1 cellular context compared by ENCODE assay signal in genomic region chr12:949337-950099, GRCh38.
TF ChIP-seq lines count a peak whose summit lies in the region.

TSS of gene RAD52 (minus strand) at chr12:949694. CDS start at chr12:933058, 16,636 bp downstream.

TF ChIP-seq in K562, 482 proteins besides CTCF, POLR2A, EP300 and RAD21 (continued from another document and continues in another):
- TF ChIP-seq SAFB (IDR thresholded peaks at IDR 0.05; ENCODE audit: borderline replicate concordance, low read depth, low read length): peak; percentile 82; the same call in 1 of the 2 replicates
- peak; percentile 98 for TF ChIP-seq RB1 (IDR thresholded peaks at IDR 0.05; ENCODE audit: low read depth)
- no peak for TF ChIP-seq MTA2 (IDR thresholded peaks at IDR 0.05; ENCODE audit: low read depth)
- peak in 1 of 2 experiments; percentile 78 for TF ChIP-seq E2F6 (IDR thresholded peaks at IDR 0.05; ENCODE audit: borderline replicate concordance in 1 of 2, extremely low read depth in 1 of 2, insufficient read depth in 1 of 2, insufficient read length in 1 of 2, low read depth in 1 of 2, low read length in 1 of 2, poor library complexity in 1 of 2, severe bottlenecking in 1 of 2)
- TF ChIP-seq ZHX1 (conservative IDR thresholded peaks at IDR 0.05; ENCODE audit: low read length): 0 out of 2 replicates have a peak, but pooled peaks have one; percentile 38
- TF ChIP-seq RBM34 (IDR thresholded peaks at IDR 0.05; ENCODE audit: borderline replicate concordance, insufficient read depth, low read length): no peak
- TF ChIP-seq NEUROD1 (IDR thresholded peaks at IDR 0.05; ENCODE audit: borderline replicate concordance, low read depth, low read length, partially characterized antibody): peak; percentile 41
- no peak for TF ChIP-seq ATF3 (IDR thresholded peaks at IDR 0.05)
- TF ChIP-seq ATF3 (CRISPR knock-in tag; conservative IDR thresholded peaks at IDR 0.05): no peak
- no peak for TF ChIP-seq TEAD2 (tag; IDR thresholded peaks at IDR 0.05)
- TF ChIP-seq FOSL1 (tag; conservative IDR thresholded peaks at IDR 0.05): peak; percentile 7; the same call in 1 of the 2 replicates
- no peak for TF ChIP-seq NFE2 (IDR thresholded peaks at IDR 0.05; ENCODE audit: low read depth)
- peak; percentile 53 for TF ChIP-seq RBM22 (IDR thresholded peaks at IDR 0.05; ENCODE audit: low read depth, low read length, poor library complexity, severe bottlenecking)
- no peak for TF ChIP-seq ZNF280B (CRISPR knock-in tag; IDR thresholded peaks at IDR 0.05)
- no peak for TF ChIP-seq ATF4 (CRISPR knock-in tag; IDR thresholded peaks at IDR 0.05)
- TF ChIP-seq ZFX (CRISPR knock-in tag; IDR thresholded peaks at IDR 0.05): peak; percentile 80
- TF ChIP-seq THRA (IDR thresholded peaks at IDR 0.05): no peak
- TF ChIP-seq TFAP4 (CRISPR knock-in tag; IDR thresholded peaks at IDR 0.05; ENCODE audit: borderline replicate concordance): peak; percentile 78
- peak; percentile 91 for TF ChIP-seq E2F8 (IDR thresholded peaks at IDR 0.05; ENCODE audit: low read depth, partially characterized antibody)
- TF ChIP-seq KAT7 (CRISPR knock-in tag; IDR thresholded peaks at IDR 0.05; ENCODE audit: borderline replicate concordance): peak; percentile 43; the same call in 1 of the 2 replicates
- TF ChIP-seq MTF1 (CRISPR knock-in tag; IDR thresholded peaks at IDR 0.05; ENCODE audit: borderline replicate concordance): no peak
- TF ChIP-seq EGR1 (conservative IDR thresholded peaks at IDR 0.05): peak; percentile 98
- TF ChIP-seq SIX5 (IDR thresholded peaks at IDR 0.05; ENCODE audit: borderline replicate concordance in 1 of 2, insufficient read depth in 1 of 2, low read depth in 1 of 2, low read length in 2 of 2): peak; percentile 36 to 40; a peak in 2 of 4 replicates
- TF ChIP-seq ZNF140 (CRISPR knock-in tag; IDR thresholded peaks at IDR 0.05): no peak
- peak; percentile 71 for TF ChIP-seq VEZF1 (CRISPR knock-in tag; IDR thresholded peaks at IDR 0.05)
- peak in 1 of 3 experiments; percentile 84; a peak in 2 of 6 replicates for TF ChIP-seq ZBTB11 (CRISPR knock-in tag; IDR thresholded peaks at IDR 0.05)
- TF ChIP-seq CREB5 (CRISPR knock-in tag; IDR thresholded peaks at IDR 0.05): no peak
- peak; percentile 34; the same call in 1 of the 2 replicates for TF ChIP-seq ZBTB7A (IDR thresholded peaks at IDR 0.05; ENCODE audit: borderline replicate concordance, control insufficient read depth, low read depth, low read length)
- peak; percentile 77 for TF ChIP-seq MEIS2 (IDR thresholded peaks at IDR 0.05; ENCODE audit: partially characterized antibody)
- no peak for TF ChIP-seq BCL6 (CRISPR knock-in tag; IDR thresholded peaks at IDR 0.05)
- peak; percentile 64; the same call in 1 of the 2 replicates for TF ChIP-seq TCF7L2 (IDR thresholded peaks at IDR 0.05; ENCODE audit: low read depth, low read length)
- 0 out of 2 replicates have a peak, but pooled peaks have one; percentile 47 for TF ChIP-seq MEF2D (tag; conservative IDR thresholded peaks at IDR 0.05; ENCODE audit: low read depth)
- TF ChIP-seq ARNT (IDR thresholded peaks at IDR 0.05): peak in 1 of 2 experiments; percentile 89; a peak in 1 of 4 replicates
- TF ChIP-seq SOX6 (IDR thresholded peaks at IDR 0.05): peak; percentile 29; the same call in 1 of the 2 replicates
- TF ChIP-seq CREB3L1 (IDR thresholded peaks at IDR 0.05; ENCODE audit: borderline replicate concordance, low read depth): peak; percentile 64; the same call in 1 of the 2 replicates
- TF ChIP-seq JUN (IDR thresholded peaks at IDR 0.05; ENCODE audit: borderline replicate concordance, low read depth, low read length): 0 out of 2 replicates have a peak, but pooled peaks have one; percentile 3
- no peak for TF ChIP-seq JUN (CRISPR knock-in tag; IDR thresholded peaks at IDR 0.05; ENCODE audit: borderline replicate concordance)
